Comparison of ENCODE assay signal across 16 cellular contexts in genomic region chr7:159192761-159193453, GRCh38. TPM values are rescaled to one million over a fixed set of nuclear protein-coding genes. Genes with fewer than 3 reads are reported as not detected.
DNase-seq lines count a peak whose midpoint lies in the region; ATAC-seq and TF ChIP-seq lines count a peak whose summit lies in the region.
"Had no signal": no experiment of that assay in that cellular context is flagged by ENCODE, and none has a peak within 500 bp of the region (broad histone marks: within the 10 kb centered on the region; RNA-seq: fewer than 3 reads in every experiment).

No MANE protein-coding gene starts in this region.

- no peak for ATAC-seq in HG02973 (IDR thresholded peaks at IDR 0.05; ENCODE audit: unreplicated experiment)
- ATAC-seq: CD8-positive, alpha-beta T cell had no signal

- peaks cover 24% of the 10 kb centered on the region for H3K4me1 Mint-ChIP-seq in endodermal cell

- peaks cover 71% of the 10 kb centered on the region for H3K9me3 ChIP-seq in endodermal cell (ENCODE audit: control insufficient read depth, low read length)
- H3K9me3 ChIP-seq: BE2C, Peyer's patch had no signal

- peak overlapping the region; percentile 59 for H3K27ac Mint-ChIP-seq in endodermal cell
- H3K27ac Mint-ChIP-seq: CD8-positive, alpha-beta T cell had no signal

- in situ Hi-C loops in GM13976 (cut with MboI; ENCODE audit: low sequenced_read_pairs, unreplicated experiment), result no loop called here

- H3K9ac ChIP-seq in endodermal cell (ENCODE audit: extremely low read depth, low read length, poor library complexity, severe bottlenecking) (no peak overlapping the region), rectal smooth muscle tissue (ENCODE audit: low read length) (no peak overlapping the region)

- H3K9me3 Mint-ChIP-seq in endodermal cell, result peaks cover 43% of the 10 kb centered on the region

- no peaks in the 10 kb centered on the region for H3K4me1 ChIP-seq in endodermal cell (ENCODE audit: control insufficient read depth, insufficient read depth, low read length)
- peaks cover 2% of the 10 kb centered on the region for H3K4me1 ChIP-seq in rectal smooth muscle tissue (ENCODE audit: control insufficient read depth, insufficient read depth, low read length)
- H3K4me1 ChIP-seq: BE2C had no signal

- H3K4me3 Mint-ChIP-seq in endodermal cell, result no peak overlapping the region
- H3K4me3 Mint-ChIP-seq: CD8-positive, alpha-beta T cell had no signal

- H3K27me3 ChIP-seq in endodermal cell (ENCODE audit: control insufficient read depth, insufficient read depth, low read length, poor library complexity, severe bottlenecking) (no peaks in the 10 kb centered on the region), rectal smooth muscle tissue (ENCODE audit: control insufficient read depth, insufficient read depth, low read length) (no peaks in the 10 kb centered on the region)
- H3K27me3 ChIP-seq: BE2C, Peyer's patch had no signal

- H3K27ac ChIP-seq in endodermal cell (ENCODE audit: low read depth, low read length) (no peak overlapping the region), rectal smooth muscle tissue (ENCODE audit: low read depth, low read length) (peak overlapping the region; percentile 48)
- H3K27ac ChIP-seq: Peyer's patch had no signal

- H3K36me3 ChIP-seq in endodermal cell (ENCODE audit: control insufficient read depth, insufficient read depth, low read length) (no peaks in the 10 kb centered on the region), rectal smooth muscle tissue (ENCODE audit: control insufficient read depth, insufficient read depth, low read length) (no peaks in the 10 kb centered on the region)
- H3K36me3 ChIP-seq: BE2C, Peyer's patch had no signal

- no peak overlapping the region for H3K4me3 ChIP-seq in endodermal cell (ENCODE audit: low read length)
- H3K4me3 ChIP-seq in rectal smooth muscle tissue (ENCODE audit: low read length), result no peak overlapping the region
- H3K4me3 ChIP-seq: Peyer's patch had no signal

- no peaks in the 10 kb centered on the region for H3K36me3 Mint-ChIP-seq in endodermal cell (ENCODE audit: low read depth)
- H3K36me3 Mint-ChIP-seq: CD8-positive, alpha-beta T cell had no signal

- DNase-seq in activated CD8-positive, alpha-beta memory T cell treated with anti-CD3 and anti-CD28 coated beads for 24 hours, result peak; percentile 30
- no peak for DNase-seq in activated CD8-positive, alpha-beta memory T cell treated with anti-CD3 and anti-CD28 coated beads, Interleukin-2, amount 50 U/mL, for 4 hours
- peak; percentile 20 for DNase-seq in SK-N-DZ (ENCODE audit: low spot score)
- DNase-seq in endodermal cell, result no peak
- DNase-seq in GM13976 (ENCODE audit: low spot score), result no peak
- no peak for DNase-seq in activated CD4-positive, alpha-beta T cell treated with anti-CD3 and anti-CD28 coated beads, Interleukin-2, amount 50 U/mL, for 48 hours
- DNase-seq: BE2C; Calu3; CD8-positive, alpha-beta T cell; DMS53; NCI-H1105 treated with DMSO at 0.1 percent for 48 hours; NCI-H1694 treated with DMSO at 0.1 percent for 48 hours; Peyer's patch had no signal

- TF ChIP-seq CTCF in endodermal cell (conservative IDR thresholded peaks at IDR 0.05) (no peak), GM13976 (IDR thresholded peaks at IDR 0.05; ENCODE audit: borderline replicate concordance, control extremely low read depth, extremely low read depth, insufficient read depth, missing control alignments) (no peak)

- 51 to 65% methylated on average over 4 to 10 of the region's 11 CpGs for WGBS in endodermal cell (ENCODE audit: insufficient coverage in 1 of 2, insufficient read length in 1 of 2), 2 experiments

- H3K27me3 Mint-ChIP-seq in endodermal cell (ENCODE audit: insufficient read depth), result peaks cover 4% of the 10 kb centered on the region

RNA-seq across cellular contexts. Expression of gene VIPR2, which starts 48.2 kb away (rescaled TPM):
- polyA plus RNA-seq in SK-N-DZ (2014; cell fraction: cytosol; rRNA removed), result 1.9 and 3.3 TPM in 2 replicates
- 4.3 and 5.3 TPM in 2 replicates for polyA plus RNA-seq in SK-N-DZ (2014; cell fraction: nucleus; rRNA removed)
- total RNA-seq in endodermal cell, result 1 to 10 TPM in 1 of 2 donors, under 1 TPM in 1; 0.64 to 1.8 TPM
- 0.57 TPM for polyA plus RNA-seq in endodermal cell (2013, experiment 1 of 2)
- polyA plus RNA-seq in endodermal cell (2013, experiment 2 of 2), result 0.41 TPM
- total RNA-seq: A172, Calu3 had no signal

Comparison
In these comparisons a context has a peak if more than half of its experiments do, and no peak if none do; other contexts are left out.
1. DNase-seq: peak in activated CD8-positive, alpha-beta memory T cell treated with anti-CD3 and anti-CD28 coated beads for 24 hours (single experiment) and SK-N-DZ (single experiment); none in activated CD8-positive, alpha-beta memory T cell treated with anti-CD3 and anti-CD28 coated beads, Interleukin-2, amount 50 U/mL, for 4 hours (single experiment), endodermal cell (single experiment), GM13976 (single experiment) and activated CD4-positive, alpha-beta T cell treated with anti-CD3 and anti-CD28 coated beads, Interleukin-2, amount 50 U/mL, for 48 hours (0 of 2).